8 cellular contexts compared by ENCODE assay signal in the genomic region with DNA sequence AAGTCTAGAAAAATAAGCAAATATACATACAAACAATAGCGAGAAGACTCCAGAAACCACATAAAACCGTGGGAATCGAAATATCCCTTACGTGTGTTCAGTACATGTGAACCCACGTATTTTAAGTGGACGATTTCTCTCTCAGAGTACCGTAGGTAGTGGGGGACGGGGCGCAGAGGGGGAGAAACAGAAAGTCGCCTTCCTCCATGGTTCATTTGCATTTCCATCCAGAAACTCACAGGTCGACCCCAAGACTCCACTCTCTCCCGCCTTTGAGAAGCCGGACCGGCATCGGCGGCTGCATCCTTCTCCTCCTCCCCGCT. TPM values are rescaled to one million over a fixed set of nuclear protein-coding genes. Genes with fewer than 3 reads are reported as not detected.
A peak's percentile ranks its signal among the peaks of the same experiment; 100 is the strongest.
DNase-seq lines count a peak whose midpoint lies in the region; ATAC-seq and TF ChIP-seq lines count a peak whose summit lies in the region.

No MANE protein-coding gene starts in this region.

- no peak for ATAC-seq in activated T-cell treated with anti-CD3 and anti-CD28 coated beads, Interleukin-2, amount 50 U/mL, for 72 hours (replicated peaks in 1 of 2)

- H3K27me3 ChIP-seq in tibial nerve = no peaks in the 10 kb centered on the region

- H3K36me3 ChIP-seq in tibial nerve = no peaks in the 10 kb centered on the region

- peaks cover 0 to 22% (median 9%) of the 10 kb centered on the region in 4 donors for H3K4me1 ChIP-seq in tibial nerve

- no peaks in the 10 kb centered on the region for H3K36me3 Mint-ChIP-seq in activated T-cell treated with anti-CD3 and anti-CD28 coated beads, Interleukin-2, amount 50 U/mL, for 72 hours (ENCODE audit: insufficient read depth in 2 of 2)

- H3K9me3 Mint-ChIP-seq in activated T-cell treated with anti-CD3 and anti-CD28 coated beads, Interleukin-2, amount 50 U/mL, for 72 hours = no peaks in the 10 kb centered on the region

- peak overlapping the region; percentile 48 for H3K27ac Mint-ChIP-seq in activated T-cell treated with anti-CD3 and anti-CD28 coated beads, Interleukin-2, amount 50 U/mL, for 72 hours

- no peak for TF ChIP-seq CTCF in astrocyte of the cerebellum (IDR thresholded peaks at IDR 0.05; ENCODE audit: low read depth, low read length, missing control alignments)
- TF ChIP-seq CTCF in lower leg skin (IDR thresholded peaks at IDR 0.05) = no peak
- TF ChIP-seq CTCF in tibial nerve (IDR thresholded peaks at IDR 0.05) = no peak

- H3K4me1 Mint-ChIP-seq in activated T-cell treated with anti-CD3 and anti-CD28 coated beads, Interleukin-2, amount 50 U/mL, for 72 hours (ENCODE audit: low read depth) = peaks cover 24% of the 10 kb centered on the region

- no peak for TF ChIP-seq EP300 in tibial nerve (IDR thresholded peaks at IDR 0.05)

- TF ChIP-seq POLR2A in lower leg skin (IDR thresholded peaks at IDR 0.05) (no peak), tibial nerve (IDR thresholded peaks at IDR 0.05) (no peak)

- WGBS in lower leg skin, 2 donors = 9 to 14% methylated on average over 17 of the region's 17 CpGs
- WGBS in tibial nerve, 2 donors = 6 to 12% methylated on average over 17 of the region's 17 CpGs

- H3K27ac ChIP-seq in tibial nerve = peak overlapping the region in 3 of 4 donors; percentile 60 to 88 (median 86)

- peaks cover 75% of the 10 kb centered on the region for H3K27me3 Mint-ChIP-seq in activated T-cell treated with anti-CD3 and anti-CD28 coated beads, Interleukin-2, amount 50 U/mL, for 72 hours (ENCODE audit: low read depth)

- in situ Hi-C loops in astrocyte of the cerebellum (cut with HindIII; ENCODE audit: low sequenced_read_pairs) = no loop called here

- intact Hi-C loops in lower leg skin (cut with DNase I; ENCODE audit: low total_unique reads) = no loop called here

- H3K4me3 ChIP-seq in astrocyte of the cerebellum (ENCODE audit: low read depth, low read length) = peak overlapping the region; percentile 63
- H3K4me3 ChIP-seq in lower leg skin (ENCODE audit: low read depth, poor library complexity, severe bottlenecking) = peak overlapping the region; percentile 16
- peak overlapping the region; percentile 63 to 92 (median 74) for H3K4me3 ChIP-seq in tibial nerve

- no peaks in the 10 kb centered on the region for H3K9me3 ChIP-seq in tibial nerve

- peak overlapping the region; percentile 80 to 92 for H3K4me3 Mint-ChIP-seq in activated T-cell treated with anti-CD3 and anti-CD28 coated beads, Interleukin-2, amount 50 U/mL, for 72 hours

- no peak for DNase-seq in activated T-cell treated with anti-CD3 and anti-CD28 coated beads, Interleukin-2, amount 50 U/mL, for 72 hours
- no peak for DNase-seq in activated T-cell treated with anti-CD3 and anti-CD28 coated beads, Interleukin-2, amount 50 U/mL, for 1 hour
- DNase-seq in astrocyte of the cerebellum (ENCODE audit: low read depth) = no peak
- no peak for DNase-seq in lower leg skin (ENCODE audit: low spot score in 2 of 2)
- DNase-seq in tibial nerve (ENCODE audit: low spot score in 2 of 2) = no peak
- DNase-seq in DMS53 (lab: John Stamatoyannopoulos, UW) = no peak
- no peak for DNase-seq in NCI-H524 treated with DMSO at 0.1 percent for 48 hours (lab: John Stamatoyannopoulos, UW)
- no peak for DNase-seq in CD1c-positive myeloid dendritic cell (ENCODE audit: extremely low spot score)

RNA-seq across cellular contexts. Expression of a gene that starts 0.5 kb away (rescaled TPM):
- 1 to 10 TPM in 1 of 2 donors, under 1 TPM in 1; 0.53 to 1.2 TPM for total RNA-seq in activated T-cell treated with anti-CD3 and anti-CD28 coated beads, Interleukin-2, amount 50 U/mL, for 72 hours
- 1 to 10 TPM; 4.1 to 7.6 (median 5.3) TPM for total RNA-seq in lower leg skin
- total RNA-seq in tibial nerve = 10 to 100 TPM; 11.8 to 22.8 (median 18.7) TPM

Comparison
In these comparisons a context has a peak if more than half of its experiments do, and no peak if none do; other contexts are left out.
1. H3K4me3 ChIP-seq: peak in every context shown above with its lines; median percentile 74 in tibial nerve; 63 in astrocyte of the cerebellum; 16 in lower leg skin.